ENCODE assay signal across 33 cellular contexts in the genomic region with DNA sequence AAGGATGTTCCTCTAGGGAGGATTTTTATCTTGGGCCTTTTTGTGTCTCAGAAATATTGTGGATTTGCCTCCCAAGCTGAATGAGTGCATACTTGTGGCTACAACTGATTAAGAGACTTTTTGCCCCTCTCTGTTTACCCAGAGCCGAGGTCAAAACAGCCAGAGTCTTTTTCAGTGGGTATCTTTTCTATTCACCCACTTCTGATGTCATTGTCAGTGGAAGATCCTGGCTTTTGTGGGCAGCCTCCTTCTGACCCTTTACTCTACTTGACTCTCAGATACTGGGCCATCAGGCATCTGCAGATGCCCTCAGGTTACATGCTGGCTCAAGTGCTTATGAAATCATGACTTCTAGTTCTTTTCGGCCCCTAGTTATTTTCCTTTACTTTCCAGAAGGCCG.
"Had no signal": no experiment of that assay in that cellular context is flagged by ENCODE, and none has a peak within 500 bp of the region (broad histone marks: within the 10 kb centered on the region; RNA-seq: fewer than 3 reads in every experiment).

No MANE protein-coding gene starts in this region.

- H3K4me1 ChIP-seq: esophagus muscularis mucosa, parathyroid adenoma, prostate gland, right atrium auricular region, suprapubic skin, thyroid gland had no signal

- H3K27ac ChIP-seq: coronary artery, esophagus muscularis mucosa, heart right ventricle, left lung, neutrophil, parathyroid adenoma, prostate gland, right atrium auricular region, suprapubic skin, thyroid gland had no signal

- H3K27me3 ChIP-seq: esophagus muscularis mucosa, left lung, neutrophil, right atrium auricular region, suprapubic skin, thyroid gland had no signal

- H3K9me3 Mint-ChIP-seq: naive B cell; natural killer cell treated with Interleukin-12 subunit alpha and Interleukin-12 subunit beta and Interleukin-15 and Interleukin-18, amount 100 ng/mL, for 72 hours; neural crest cell; stimulated activated naive CD8-positive, alpha-beta T cell treated with anti-CD3 and anti-CD28 coated beads, Interleukin-15, amount 100 ng/mL, for 72 hours; type B pancreatic cell had no signal

- H3K4me2 ChIP-seq: smooth muscle cell had no signal

- H3K9ac ChIP-seq: parathyroid adenoma had no signal

- H2AFZ ChIP-seq: parathyroid adenoma had no signal

- H3K27ac Mint-ChIP-seq: mesothelial cell of epicardium; natural killer cell treated with Interleukin-12 subunit alpha and Interleukin-12 subunit beta and Interleukin-15 and Interleukin-18, amount 100 ng/mL, for 72 hours; stimulated activated naive CD8-positive, alpha-beta T cell treated with anti-CD3 and anti-CD28 coated beads, Interleukin-15, amount 100 ng/mL, for 72 hours; type B pancreatic cell had no signal

- DNase-seq: dermis blood vessel endothelial cell; effector memory CD4-positive, alpha-beta T cell; foreskin melanocyte; glutamatergic neuron; heart right ventricle; hippocampal formation; left cardiac atrium; left lung; mesenchymal stem cell; mucosa of descending colon; naive B cell; stimulated activated CD4-positive, alpha-beta T cell treated with anti-CD3 and anti-CD28 coated beads, Interleukin-12 subunit alpha, Interleukin-12 subunit beta, amount 100 ng/mL, for 4 hours; stimulated activated CD4-positive, alpha-beta T cell treated with anti-CD3 and anti-CD28 coated beads, Interleukin-1b, Interleukin-23, amount 100 ng/mL, for 48 hours; stimulated activated CD4-positive, alpha-beta T cell treated with anti-CD3 and anti-CD28 coated beads, Interleukin-4, amount 100 ng/mL, for 1 hour; stimulated activated CD8-positive, alpha-beta memory T cell treated with anti-CD3 and anti-CD28 coated beads, Interleukin-4, amount 100 ng/mL, for 48 hours; stimulated activated naive CD4-positive, alpha-beta T cell; stimulated activated naive CD8-positive, alpha-beta T cell treated with anti-CD3 and anti-CD28 coated beads, Interleukin-15, amount 100 ng/mL, for 72 hours; thyroid gland had no signal

- H3K36me3 Mint-ChIP-seq: mesothelial cell of epicardium; naive B cell; natural killer cell treated with Interleukin-12 subunit alpha and Interleukin-12 subunit beta and Interleukin-15 and Interleukin-18, amount 100 ng/mL, for 72 hours; type B pancreatic cell had no signal

- H3K4me3 ChIP-seq: coronary artery, esophagus muscularis mucosa, heart right ventricle, left lung, mucosa of descending colon, prostate gland, right atrium auricular region, smooth muscle cell, suprapubic skin, thyroid gland had no signal

- ATAC-seq: heart right ventricle; left cardiac atrium; left lung; mucosa of descending colon; natural killer cell treated with Interleukin-12 subunit alpha and Interleukin-12 subunit beta and Interleukin-15 and Interleukin-18, amount 100 ng/mL, for 72 hours; sciatic nerve; stimulated activated naive CD8-positive, alpha-beta T cell treated with anti-CD3 and anti-CD28 coated beads, Interleukin-15, amount 100 ng/mL, for 72 hours had no signal

- H3K9me3 ChIP-seq: esophagus muscularis mucosa, heart right ventricle, left lung, mucosa of descending colon, neutrophil, prostate gland, right atrium auricular region, suprapubic skin, thyroid gland had no signal

- H3K79me2 ChIP-seq: parathyroid adenoma had no signal

- FAIRE-seq: endothelial cell of umbilical vein, islet of Langerhans had no signal

- H3K36me3 ChIP-seq: esophagus muscularis mucosa, heart right ventricle, left lung, neutrophil, prostate gland, right atrium auricular region, suprapubic skin, thyroid gland had no signal
